Comparison of ENCODE assay signal across 1 cellular context in genomic region chr11:128262463-128263345, GRCh38.
TF ChIP-seq lines count a peak whose summit lies in the region.

No MANE protein-coding gene starts in this region.

TF ChIP-seq in GM23338, 12 proteins besides CTCF, POLR2A, EP300 and RAD21 (continued from another document):
- TF ChIP-seq ZNF462 (CRISPR knock-in tag; IDR thresholded peaks at IDR 0.05) (no peak), NANOG (IDR thresholded peaks at IDR 0.05; ENCODE audit: borderline replicate concordance) (no peak), JUNB (IDR thresholded peaks at IDR 0.05; ENCODE audit: unreplicated experiment) (no peak), ZNF331 (CRISPR knock-in tag; IDR thresholded peaks at IDR 0.05; ENCODE audit: low read depth) (no peak), ETS1 (IDR thresholded peaks at IDR 0.05) (no peak), EZH2phosphoT487 (IDR thresholded peaks at IDR 0.05; ENCODE audit: unreplicated experiment) (no peak), CREB1 (CRISPR knock-in tag; IDR thresholded peaks at IDR 0.05; ENCODE audit: low read depth) (no peak), EZH2 (IDR thresholded peaks at IDR 0.05; ENCODE audit: low read depth, unreplicated experiment) (no peak)
TF ChIP-seq in GM23338: peak in this region for 0.
